In genomic region chr12:68405292-68405900, GRCh38 we compare ENCODE assay signal across 10 cellular contexts.
A peak's percentile ranks its signal among the peaks of the same experiment; 100 is the strongest.
DNase-seq lines count a peak whose midpoint lies in the region; ATAC-seq and TF ChIP-seq lines count a peak whose summit lies in the region.
"Had no signal": no experiment of that assay in that cellular context is flagged by ENCODE, and none has a peak within 500 bp of the region (broad histone marks: within the 10 kb centered on the region; RNA-seq: fewer than 3 reads in every experiment).

No MANE protein-coding gene starts in this region.

- peak overlapping the region; percentile 38 to 56 for H3K27ac Mint-ChIP-seq in natural killer cell treated with Interleukin-12 subunit alpha and Interleukin-12 subunit beta and Interleukin-15 and Interleukin-18, amount 100 ng/mL, for 72 hours
- H3K27ac Mint-ChIP-seq in natural killer cell, result no peak overlapping the region
- peak overlapping the region; percentile 67 to 92 (median 73) for H3K27ac Mint-ChIP-seq in nephron
- H3K27ac Mint-ChIP-seq: T-helper 1 cell treated with Interleukin-12 subunit alpha and Interleukin-12 subunit beta and Interleukin-4 antibody, amounts not matched to agents 30 μg/mL and 1 μg/mL, for 36 hours had no signal

- TF ChIP-seq CTCF in natural killer cell (IDR thresholded peaks at IDR 0.05) (no peak), fibroblast of mammary gland (conservative IDR thresholded peaks at IDR 0.05; ENCODE audit: control insufficient read depth, insufficient read depth, low read depth, low read length) (no peak), nephron (IDR thresholded peaks at IDR 0.05; ENCODE audit: unreplicated experiment in 3 of 3) (no peak)

- H3K36me3 Mint-ChIP-seq in natural killer cell treated with Interleukin-12 subunit alpha and Interleukin-12 subunit beta and Interleukin-15 and Interleukin-18, amount 100 ng/mL, for 72 hours, result peaks cover 4% of the 10 kb centered on the region
- H3K36me3 Mint-ChIP-seq in natural killer cell (no peaks in the 10 kb centered on the region), nephron (ENCODE audit: low read depth) (no peaks in the 10 kb centered on the region)

- ATAC-seq in natural killer cell treated with Interleukin-12 subunit alpha and Interleukin-12 subunit beta and Interleukin-15 and Interleukin-18, amount 100 ng/mL, for 72 hours, result no peak
- ATAC-seq in natural killer cell (no peak), GM19397 (IDR thresholded peaks at IDR 0.05; ENCODE audit: unreplicated experiment) (no peak)

- H3K27me3 Mint-ChIP-seq in natural killer cell treated with Interleukin-12 subunit alpha and Interleukin-12 subunit beta and Interleukin-15 and Interleukin-18, amount 100 ng/mL, for 72 hours, result no peaks in the 10 kb centered on the region
- H3K27me3 Mint-ChIP-seq in natural killer cell (ENCODE audit: low read depth in 2 of 2) (no peaks in the 10 kb centered on the region), nephron (ENCODE audit: low read depth) (peaks cover 7% of the 10 kb centered on the region)

- DNase-seq in natural killer cell treated with Interleukin-12 subunit alpha and Interleukin-12 subunit beta and Interleukin-15 and Interleukin-18, amount 100 ng/mL, for 72 hours (ENCODE audit: low spot score), result no peak
- DNase-seq in natural killer cell (no peak), fibroblast of mammary gland (ENCODE audit: low read depth) (peak; percentile 57), SK-N-DZ (ENCODE audit: low spot score) (no peak), mesenteric fat pad (ENCODE audit: low spot score) (no peak)
- no peak for DNase-seq in central memory CD4-positive, alpha-beta T cell
- DNase-seq: NCI-H524 treated with DMSO at 0.1 percent for 48 hours had no signal

- no peaks in the 10 kb centered on the region for H3K9me3 Mint-ChIP-seq in natural killer cell treated with Interleukin-12 subunit alpha and Interleukin-12 subunit beta and Interleukin-15 and Interleukin-18, amount 100 ng/mL, for 72 hours
- no peaks in the 10 kb centered on the region for H3K9me3 Mint-ChIP-seq in natural killer cell
- H3K9me3 Mint-ChIP-seq in nephron, result no peaks in the 10 kb centered on the region

- no peak overlapping the region for H3K4me3 ChIP-seq in fibroblast of mammary gland (ENCODE audit: control insufficient read depth, low read depth, low read length)

- peaks cover 22 to 34% of the 10 kb centered on the region in 2 donors for H3K4me1 Mint-ChIP-seq in natural killer cell treated with Interleukin-12 subunit alpha and Interleukin-12 subunit beta and Interleukin-15 and Interleukin-18, amount 100 ng/mL, for 72 hours (ENCODE audit: low read depth in 2 of 2)
- H3K4me1 Mint-ChIP-seq in natural killer cell (peaks cover 31 to 37% of the 10 kb centered on the region in 2 donors), nephron (peaks cover 28% of the 10 kb centered on the region)

- intact Hi-C loops in natural killer cell (cut with micrococcal nuclease), result no loop called here

- H3K4me3 Mint-ChIP-seq in natural killer cell treated with Interleukin-12 subunit alpha and Interleukin-12 subunit beta and Interleukin-15 and Interleukin-18, amount 100 ng/mL, for 72 hours, result no peak overlapping the region
- H3K4me3 Mint-ChIP-seq in natural killer cell (no peak overlapping the region), nephron (peak overlapping the region in 1 of 3 experiments; percentile 2)
- H3K4me3 Mint-ChIP-seq: T-helper 1 cell treated with Interleukin-12 subunit alpha and Interleukin-12 subunit beta and Interleukin-4 antibody, amounts not matched to agents 30 μg/mL and 1 μg/mL, for 36 hours had no signal

Comparison
In these comparisons a context has a peak if more than half of its experiments do, and no peak if none do; other contexts are left out.
1. H3K27ac Mint-ChIP-seq: peak in natural killer cell treated with Interleukin-12 subunit alpha and Interleukin-12 subunit beta and Interleukin-15 and Interleukin-18, amount 100 ng/mL, for 72 hours (2 of 2) and nephron (3 of 3); none in natural killer cell (0 of 2).